ENCODE assay signal across 17 cellular contexts in genomic region chr5:175870820-175871447, GRCh38. TPM values are rescaled to one million over a fixed set of nuclear protein-coding genes. Genes with fewer than 3 reads are reported as not detected.
DNase-seq lines count a peak whose midpoint lies in the region; ATAC-seq and TF ChIP-seq lines count a peak whose summit lies in the region.
"Had no signal": no experiment of that assay in that cellular context is flagged by ENCODE, and none has a peak within 500 bp of the region (broad histone marks: within the 10 kb centered on the region; RNA-seq: fewer than 3 reads in every experiment).

No MANE protein-coding gene starts in this region.

- no peaks in the 10 kb centered on the region for H3K79me1 ChIP-seq in IMR-90 (ENCODE audit: low read depth in 1 of 2, low read length in 2 of 2)

- no peak overlapping the region for H3K4me2 ChIP-seq in IMR-90 (ENCODE audit: low read depth, low read length)

- H3K27ac Mint-ChIP-seq in endodermal cell = no peak overlapping the region
- H3K27ac Mint-ChIP-seq: CD8-positive, alpha-beta T cell; dendritic cell treated with granulocyte-macrophage colony-stimulating factor and Interleukin-4, amounts not matched to agents 40 ng/mL and 50 ng/mL, for 4 days; memory B cell; stimulated activated memory B cell treated with anti-CD40 and anti-IgM and Interleukin-4, amounts not matched to agents 10 μg/mL and 1 μg/mL and 100 μg/mL, for 72 hours; T-helper 1 cell treated with Interleukin-12 subunit alpha and Interleukin-12 subunit beta and Interleukin-4 antibody, amounts not matched to agents 30 μg/mL and 1 μg/mL, for 36 hours had no signal

- H3K9me3 Mint-ChIP-seq in endodermal cell = no peaks in the 10 kb centered on the region
- H3K9me3 Mint-ChIP-seq: activated T-cell treated with anti-CD3 and anti-CD28 coated beads, Interleukin-2, amount 50 U/mL, for 4 hours; CD8-positive, alpha-beta T cell; dendritic cell treated with granulocyte-macrophage colony-stimulating factor and Interleukin-4, amounts not matched to agents 40 ng/mL and 50 ng/mL, for 4 days; memory B cell; stimulated activated memory B cell treated with anti-CD40 and anti-IgM and Interleukin-4, amounts not matched to agents 10 μg/mL and 1 μg/mL and 100 μg/mL, for 72 hours; T-helper 1 cell treated with Interleukin-12 subunit alpha and Interleukin-12 subunit beta and Interleukin-4 antibody, amounts not matched to agents 30 μg/mL and 1 μg/mL, for 36 hours had no signal

- peaks cover 7% of the 10 kb centered on the region for H3K4me1 Mint-ChIP-seq in endodermal cell

- H4K5ac ChIP-seq in IMR-90 (ENCODE audit: low read depth, low read length) = no peak overlapping the region

- in situ Hi-C loops in IMR-90 (cut with MboI; ENCODE audit: low sequenced_read_pairs) = no loop called here

- peaks cover 2% of the 10 kb centered on the region; the same call in 1 of the 2 replicates for H3K4me1 ChIP-seq in IMR-90 (ENCODE audit: control insufficient read depth, insufficient read depth, low read length)
- H3K4me1 ChIP-seq in endodermal cell (ENCODE audit: control insufficient read depth, insufficient read depth, low read length) = no peaks in the 10 kb centered on the region
- peaks cover 8% of the 10 kb centered on the region for H3K4me1 ChIP-seq in neuron (ENCODE audit: insufficient read depth, low read length)
- H3K4me1 ChIP-seq: SJCRH30 had no signal

- no peak overlapping the region for H3K56ac ChIP-seq in IMR-90 (ENCODE audit: extremely low read depth, insufficient read depth, low read length)

- H2AK5ac ChIP-seq in IMR-90 (ENCODE audit: low read depth, low read length) = no peak overlapping the region

- dilution Hi-C loops in IMR-90 (cut with HindIII; ENCODE audit: low sequenced_read_pairs, unreplicated experiment) = no loop called here

- BruUV-seq in IMR-90 (replicated peaks; lab: Mats Ljungman, UMichigan) = no TSS peak

- H3K27ac ChIP-seq in IMR-90 (ENCODE audit: insufficient read depth, low read length) = no peak overlapping the region
- H3K27ac ChIP-seq in endodermal cell (ENCODE audit: low read depth, low read length) = no peak overlapping the region
- H3K27ac ChIP-seq: SJCRH30, spleen had no signal

- no peak overlapping the region for H2BK5ac ChIP-seq in IMR-90 (ENCODE audit: low read depth, low read length, poor library complexity, severe bottlenecking)

- H3K27me3 Mint-ChIP-seq in endodermal cell (ENCODE audit: insufficient read depth) = peaks cover 77% of the 10 kb centered on the region

- CTCF ChIA-PET in IMR-90 (lab: Yijun Ruan, JAX) = interaction anchor here (0.7 kb wide), 1 partner anchor 48 kb away, joined by 3 read pairs; no protein-coding TSS in a partner anchor

- no peak overlapping the region for H2BK15ac ChIP-seq in IMR-90 (ENCODE audit: low read depth, low read length)

- ATAC-seq in IMR-90 (ENCODE audit: low read depth) (no peak), HG03159 (IDR thresholded peaks at IDR 0.05; ENCODE audit: unreplicated experiment) (no peak), HG03442 (IDR thresholded peaks at IDR 0.05; ENCODE audit: unreplicated experiment) (no peak)

- POLR2A ChIA-PET in IMR-90 (lab: Charles Lee; ENCODE audit: unreplicated experiment) = interaction anchor here (0.7 kb wide), 1 partner anchor 28 kb away, joined by 3 read pairs; no protein-coding TSS in a partner anchor

- WGBS in IMR-90 (ENCODE audit: extremely low coverage in 2 of 2, insufficient read length in 1 of 2), 2 experiments = 17% methylated on average over 1 of the region's 12 CpGs; no CpG with 5 or more reads in 1 of the 2 experiments
- 43 to 81% methylated on average over 6 to 12 of the region's 12 CpGs for WGBS in endodermal cell (ENCODE audit: insufficient coverage in 1 of 2, insufficient read length in 1 of 2), 2 experiments

- no peak overlapping the region for H3K18ac ChIP-seq in IMR-90 (ENCODE audit: low read depth, low read length)

- H3K23ac ChIP-seq in IMR-90 (ENCODE audit: low read depth, low read length) = no peak overlapping the region

- DNase-seq in NCI-H1417 (lab: John Stamatoyannopoulos, UW) = peak in 2 of 3 experiments; percentile 68 to 72
- DNase-seq in NCI-H1417 treated with DMSO at 0.1 percent for 48 hours (lab: John Stamatoyannopoulos, UW) = no peak
- no peak for DNase-seq in IMR-90
- no peak for DNase-seq in endodermal cell
- DNase-seq in NCI-H774 (lab: John Stamatoyannopoulos, UW) = no peak

- H2AFZ ChIP-seq in IMR-90 (replicated peaks; ENCODE audit: low read length, poor library complexity) (peak overlapping the region; percentile 41), neuron (ENCODE audit: low read depth, low read length) (no peak overlapping the region)

- no peaks in the 10 kb centered on the region; the same call in 1 of the 2 replicates for H3K9me1 ChIP-seq in IMR-90 (ENCODE audit: insufficient read depth, low read length)

- H3K9ac ChIP-seq in IMR-90 (ENCODE audit: low read depth, low read length) (no peak overlapping the region), endodermal cell (ENCODE audit: extremely low read depth, low read length, poor library complexity, severe bottlenecking) (no peak overlapping the region)

- H4K91ac ChIP-seq in IMR-90 (ENCODE audit: insufficient read depth, low read depth, low read length) = no peak overlapping the region

- H3K4me3 ChIP-seq in IMR-90 (ENCODE audit: insufficient read depth, low read depth, low read length) (no peak overlapping the region), endodermal cell (ENCODE audit: low read length) (peak overlapping the region; percentile 69), neuron (ENCODE audit: low read length) (peak overlapping the region; percentile 40)
- H3K4me3 ChIP-seq: SJCRH30 had no signal

- H2AK9ac ChIP-seq in IMR-90 (replicated peaks; ENCODE audit: low read depth, low read length, poor library complexity) = no peak overlapping the region

- no peaks in the 10 kb centered on the region for H3K36me3 Mint-ChIP-seq in endodermal cell (ENCODE audit: low read depth)
- H3K36me3 Mint-ChIP-seq: CD8-positive, alpha-beta T cell; stimulated activated memory B cell treated with anti-CD40 and anti-IgM and Interleukin-4, amounts not matched to agents 10 μg/mL and 1 μg/mL and 100 μg/mL, for 72 hours had no signal

- no peak overlapping the region for H3K4me3 Mint-ChIP-seq in endodermal cell
- H3K4me3 Mint-ChIP-seq: activated T-cell treated with anti-CD3 and anti-CD28 coated beads, Interleukin-2, amount 50 U/mL, for 4 hours; CD8-positive, alpha-beta T cell; memory B cell; stimulated activated memory B cell treated with anti-CD40 and anti-IgM and Interleukin-4, amounts not matched to agents 10 μg/mL and 1 μg/mL and 100 μg/mL, for 72 hours; T-helper 1 cell treated with Interleukin-12 subunit alpha and Interleukin-12 subunit beta and Interleukin-4 antibody, amounts not matched to agents 30 μg/mL and 1 μg/mL, for 36 hours had no signal

- no peak overlapping the region for H3K14ac ChIP-seq in IMR-90 (replicated peaks; ENCODE audit: low read depth, low read length)

- no peaks in the 10 kb centered on the region for H4K20me1 ChIP-seq in IMR-90 (ENCODE audit: insufficient read depth, low read length)

- H3K36me3 ChIP-seq in IMR-90 (ENCODE audit: control insufficient read depth, insufficient read depth, low read length) (no peaks in the 10 kb centered on the region), endodermal cell (ENCODE audit: control insufficient read depth, insufficient read depth, low read length) (no peaks in the 10 kb centered on the region), neuron (ENCODE audit: insufficient read depth, low read length) (no peaks in the 10 kb centered on the region)
- H3K36me3 ChIP-seq: SJCRH30, spleen had no signal

- no peaks in the 10 kb centered on the region for H3K9me3 ChIP-seq in IMR-90 (ENCODE audit: control insufficient read depth, insufficient read depth, low read length)
- H3K9me3 ChIP-seq in endodermal cell (ENCODE audit: control insufficient read depth, low read length) = no peaks in the 10 kb centered on the region
- H3K9me3 ChIP-seq in neuron (ENCODE audit: low read length) = no peaks in the 10 kb centered on the region
- H3K9me3 ChIP-seq: SJCRH30, spleen had no signal

- no peak for TF ChIP-seq CTCF in IMR-90 (conservative IDR thresholded peaks at IDR 0.05; ENCODE audit: low read depth, low read length)
- no peak for TF ChIP-seq CTCF in endodermal cell (conservative IDR thresholded peaks at IDR 0.05)

- intact Hi-C loops in IMR-90 (cut with micrococcal nuclease) = loop anchor here (1.0 to 5.0 kb wide), 2 partner anchors 59 to 74 kb away; no protein-coding TSS in a partner anchor

- no peak overlapping the region for H2BK20ac ChIP-seq in IMR-90 (ENCODE audit: low read depth, low read length)

- H3K27me3 ChIP-seq in IMR-90 (ENCODE audit: control insufficient read depth, insufficient read depth, low read length) = peaks cover 15% of the 10 kb centered on the region; the same call in 1 of the 2 replicates
- H3K27me3 ChIP-seq in endodermal cell (ENCODE audit: control insufficient read depth, insufficient read depth, low read length, poor library complexity, severe bottlenecking) = peaks cover 79% of the 10 kb centered on the region
- peaks cover 20% of the 10 kb centered on the region for H3K27me3 ChIP-seq in neuron (ENCODE audit: insufficient read depth, low read length)
- H3K27me3 ChIP-seq: SJCRH30 had no signal

- TF ChIP-seq RAD21 in IMR-90 (IDR thresholded peaks at IDR 0.05; ENCODE audit: low read length) = no peak

- H2BK120ac ChIP-seq in IMR-90 (ENCODE audit: low read depth, low read length) = no peak overlapping the region

- no peak for TF ChIP-seq POLR2A in IMR-90 (IDR thresholded peaks at IDR 0.05; ENCODE audit: low read depth, low read length)

- H3K4ac ChIP-seq in IMR-90 (ENCODE audit: low read depth, low read length) = no peak overlapping the region

- no peak overlapping the region for H4K8ac ChIP-seq in IMR-90 (ENCODE audit: low read depth in 2 of 2, low read length in 2 of 2)

TF ChIP-seq in IMR-90, 13 proteins besides CTCF, POLR2A, EP300 and RAD21 (continues in another document):
- no peak for TF ChIP-seq BHLHE40 (IDR thresholded peaks at IDR 0.05; ENCODE audit: low read depth, low read length)
- TF ChIP-seq CHD1 (IDR thresholded peaks at IDR 0.05; ENCODE audit: low read depth, low read length) = no peak
- no peak for TF ChIP-seq MAFK (IDR thresholded peaks at IDR 0.05; ENCODE audit: low read depth, low read length)
- TF ChIP-seq SMC3 (IDR thresholded peaks at IDR 0.05; ENCODE audit: low read depth, low read length) = no peak
- TF ChIP-seq RCOR1 (IDR thresholded peaks at IDR 0.05; ENCODE audit: insufficient replicate concordance, low read length) = no peak
- TF ChIP-seq FOS (IDR thresholded peaks at IDR 0.05; ENCODE audit: low read depth, low read length) = no peak
- no peak for TF ChIP-seq RFX5 (IDR thresholded peaks at IDR 0.05; ENCODE audit: low read depth, low read length)

RNA-seq across cellular contexts. Expression of gene CPLX2, which starts 0.4 kb away (rescaled TPM):
- total RNA-seq in IMR-90 (2012; rRNA removed) (not detected in 2 replicates), endodermal cell (not detected)
- not detected in 2 replicates for polyA plus RNA-seq in IMR-90 (2012; rRNA removed)
- polyA plus RNA-seq in IMR-90 (2012; cell fraction: cytosol; rRNA removed) = not detected in 2 replicates
- polyA plus RNA-seq in IMR-90 (2012; cell fraction: nucleus; rRNA removed; ENCODE audit: low replicate concordance) = not detected in 2 replicates
- 9.9 TPM for polyA plus RNA-seq in endodermal cell (2013, experiment 1 of 2)
- polyA plus RNA-seq in endodermal cell (2013, experiment 2 of 2) = 10.4 TPM
- total RNA-seq: CD8-positive, alpha-beta T cell; myocyte; SJCRH30; spleen had no signal

Comparison
In these comparisons a context has a peak if more than half of its experiments do, and no peak if none do; other contexts are left out.
1. DNase-seq: peak in NCI-H1417 (2 of 3); none in NCI-H1417 treated with DMSO at 0.1 percent for 48 hours (single experiment), IMR-90 (single experiment), endodermal cell (single experiment) and NCI-H774 (single experiment).